21 cellular contexts compared by ENCODE assay signal in genomic region chr5:172426086-172426485, GRCh38. TPM values are rescaled to one million over a fixed set of nuclear protein-coding genes. Genes with fewer than 3 reads are reported as not detected.
DNase-seq lines count a peak whose midpoint lies in the region; TF ChIP-seq lines count a peak whose summit lies in the region.
"Had no signal": no experiment of that assay in that cellular context is flagged by ENCODE, and none has a peak within 500 bp of the region (broad histone marks: within the 10 kb centered on the region; RNA-seq: fewer than 3 reads in every experiment).

No MANE protein-coding gene starts in this region.

- no peak overlapping the region for H4K8ac ChIP-seq in mesenchymal stem cell (ENCODE audit: low read length)

- no peak overlapping the region for H3K4me3 ChIP-seq in BLaER1 treated with 17β-estradiol and CSF1 and Interleukin-3, amounts not matched to agents 10 nM and 100 nM
- no peak overlapping the region for H3K4me3 ChIP-seq in mesenchymal stem cell (ENCODE audit: insufficient read depth in 1 of 2, low read depth in 1 of 2, low read length in 2 of 2)
- peak overlapping the region in 1 of 2 donors; percentile 29 for H3K4me3 ChIP-seq in stomach smooth muscle (ENCODE audit: low read length in 2 of 2)
- no peak overlapping the region for H3K4me3 ChIP-seq in A673 (ENCODE audit: low read depth, low read length, poor library complexity, severe bottlenecking)
- no peak overlapping the region for H3K4me3 ChIP-seq in SJCRH30
- H3K4me3 ChIP-seq: mucosa of descending colon had no signal

- H3K14ac ChIP-seq in mesenchymal stem cell (ENCODE audit: low read length in 2 of 2), result peak overlapping the region in 1 of 2 experiments; percentile 11

- DNase-seq in mesenchymal stem cell (no peak), SW480 (ENCODE audit: low spot score) (no peak), A673 (ENCODE audit: low spot score) (no peak), dedifferentiated amniotic fluid mesenchymal stem cell (ENCODE audit: extremely low spot score) (no peak), SJCRH30 (no peak)
- DNase-seq: activated CD4-positive, alpha-beta T cell treated with anti-CD3 and anti-CD28 coated beads, Interleukin-2, amount 50 U/mL, for 4 hours; activated naive CD4-positive, alpha-beta T cell treated with Interleukin-2 at 50 U/mL for 16 hours; activated T-cell treated with anti-CD3 and anti-CD28 coated beads for 4 hours; CD4-positive, CD25-positive, alpha-beta regulatory T cell; DMS153; hippocampal formation; KG1; mucosa of descending colon; NCI-H2029 treated with DMSO at 0.1 percent for 48 hours; NCI-H510A treated with DMSO at 0.1 percent for 48 hours; nucleus accumbens; T-helper 1 cell had no signal

- peak overlapping the region in 1 of 2 experiments; percentile 21 for H2BK12ac ChIP-seq in mesenchymal stem cell (ENCODE audit: low read length in 2 of 2)

- no peak overlapping the region; a peak in 1 of 22 replicates for H3K9ac ChIP-seq in BLaER1 treated with 17β-estradiol and CSF1 and Interleukin-3, amounts not matched to agents 10 nM and 100 nM
- peak overlapping the region; percentile 54 for H3K9ac ChIP-seq in mesenchymal stem cell (ENCODE audit: low read length)
- H3K9ac ChIP-seq in stomach smooth muscle (ENCODE audit: low read length in 2 of 2), result peak overlapping the region; percentile 14 to 55

- 90% methylated on average over 7 of the region's 7 CpGs for WGBS in mesenchymal stem cell

- TF ChIP-seq CTCF in A673 (conservative IDR thresholded peaks at IDR 0.05; ENCODE audit: low read depth, low read length), result no peak

- BruUV-seq in A673 (replicated peaks; lab: Mats Ljungman, UMichigan), result no TSS peak

- H2BK120ac ChIP-seq in mesenchymal stem cell (ENCODE audit: low read depth, low read length), result no peak overlapping the region

- H3K4me2 ChIP-seq in BLaER1 treated with 17β-estradiol and CSF1 and Interleukin-3, amounts not matched to agents 10 nM and 100 nM, result peak overlapping the region in 10 of 11 experiments; percentile 15 to 98 (median 84); a peak in 17 of 22 replicates
- no peak overlapping the region for H3K4me2 ChIP-seq in mesenchymal stem cell (ENCODE audit: low read length, poor library complexity, severe bottlenecking)

- peaks cover 28 to 91% (median 73%) of the 10 kb centered on the region in 10 experiments for H3K4me1 ChIP-seq in BLaER1 treated with 17β-estradiol and CSF1 and Interleukin-3, amounts not matched to agents 10 nM and 100 nM
- peaks cover 11% of the 10 kb centered on the region for H3K4me1 ChIP-seq in mesenchymal stem cell (ENCODE audit: control insufficient read depth, insufficient read depth, low read depth, low read length)
- H3K4me1 ChIP-seq in stomach smooth muscle (ENCODE audit: control insufficient read depth, insufficient read depth, low read length), result peaks cover 72% of the 10 kb centered on the region
- H3K4me1 ChIP-seq in A673 (ENCODE audit: insufficient read depth, low read length, poor library complexity, severe bottlenecking), result no peaks in the 10 kb centered on the region
- H3K4me1 ChIP-seq in SJCRH30, result peaks cover 9% of the 10 kb centered on the region

- H3K27me3 ChIP-seq in BLaER1 treated with 17β-estradiol and CSF1 and Interleukin-3, amounts not matched to agents 10 nM and 100 nM, result no peaks in the 10 kb centered on the region
- H3K27me3 ChIP-seq in mesenchymal stem cell (ENCODE audit: control insufficient read depth in 1 of 2, insufficient read depth in 1 of 2, low read length in 2 of 2), result no peaks in the 10 kb centered on the region
- no peaks in the 10 kb centered on the region for H3K27me3 ChIP-seq in stomach smooth muscle (ENCODE audit: control insufficient read depth in 1 of 2, insufficient read depth in 2 of 2, low read length in 2 of 2)
- no peaks in the 10 kb centered on the region for H3K27me3 ChIP-seq in A673 (replicated peaks; ENCODE audit: insufficient read depth, low read depth, low read length, poor library complexity)
- H3K27me3 ChIP-seq in SJCRH30, result no peaks in the 10 kb centered on the region

- CTCF ChIA-PET in A673 (lab: Charles Lee), result no interaction called here

- POLR2A ChIA-PET in A673 (lab: Charles Lee; ENCODE audit: low non-redundant PET), result no interaction called here

- no peak overlapping the region for H2AFZ ChIP-seq in mesenchymal stem cell (ENCODE audit: low read depth, low read length)

- H2AK5ac ChIP-seq in mesenchymal stem cell (ENCODE audit: low read length, severe bottlenecking), result no peak overlapping the region

- H3K4ac ChIP-seq in mesenchymal stem cell (ENCODE audit: low read depth in 1 of 2, low read length in 2 of 2), result no peak overlapping the region

- no peak overlapping the region for H4K91ac ChIP-seq in mesenchymal stem cell (ENCODE audit: low read length)

- no peak overlapping the region for H3K23ac ChIP-seq in mesenchymal stem cell (ENCODE audit: low read length in 2 of 2)

- no peak overlapping the region for H2BK5ac ChIP-seq in mesenchymal stem cell (ENCODE audit: low read depth, low read length, poor library complexity, severe bottlenecking)

- no peak overlapping the region for H2BK15ac ChIP-seq in mesenchymal stem cell (ENCODE audit: low read depth, poor library complexity, severe bottlenecking)

- H3K79me1 ChIP-seq in mesenchymal stem cell (replicated peaks; ENCODE audit: low read length, poor library complexity, severe bottlenecking), result peaks cover 53% of the 10 kb centered on the region

- peak overlapping the region in 9 of 11 experiments; percentile 10 to 39 (median 17); a peak in 10 of 22 replicates for H3K27ac ChIP-seq in BLaER1 treated with 17β-estradiol and CSF1 and Interleukin-3, amounts not matched to agents 10 nM and 100 nM
- H3K27ac ChIP-seq in cingulate gyrus (ENCODE audit: low read depth, low read length) (peak overlapping the region; percentile 25), mesenchymal stem cell (ENCODE audit: low read length, poor library complexity, severe bottlenecking) (no peak overlapping the region), stomach smooth muscle (ENCODE audit: low read length) (peak overlapping the region; percentile 70), A673 (ENCODE audit: low read depth, low read length, poor library complexity, severe bottlenecking) (no peak overlapping the region), SJCRH30 (no peak overlapping the region)
- H3K27ac ChIP-seq: VCaP had no signal

- H3K18ac ChIP-seq in mesenchymal stem cell (ENCODE audit: low read depth in 1 of 2, low read length in 2 of 2), result peak overlapping the region in 1 of 2 experiments; percentile 42

- peaks cover 0 to 62% (median 16%) of the 10 kb centered on the region in 11 experiments; a peak in 13 of 22 replicates for H3K36me3 ChIP-seq in BLaER1 treated with 17β-estradiol and CSF1 and Interleukin-3, amounts not matched to agents 10 nM and 100 nM
- peaks cover 50 to 59% of the 10 kb centered on the region in 2 experiments for H3K36me3 ChIP-seq in mesenchymal stem cell (ENCODE audit: control insufficient read depth in 1 of 2, insufficient read depth in 2 of 2, low read depth in 1 of 2, low read length in 2 of 2)
- H3K36me3 ChIP-seq in stomach smooth muscle (ENCODE audit: control insufficient read depth in 2 of 2, insufficient read depth in 2 of 2, low read length in 2 of 2), result peaks cover 0 to 5% of the 10 kb centered on the region in 2 donors
- no peaks in the 10 kb centered on the region for H3K36me3 ChIP-seq in A673 (ENCODE audit: insufficient read depth, low read length, poor library complexity, severe bottlenecking)
- no peaks in the 10 kb centered on the region for H3K36me3 ChIP-seq in SJCRH30

- H4K20me1 ChIP-seq in BLaER1 treated with 17β-estradiol and CSF1 and Interleukin-3, amounts not matched to agents 10 nM and 100 nM, result peaks cover 0 to 69% (median 0%) of the 10 kb centered on the region in 11 experiments; a peak in 2 of 22 replicates

- peaks cover 0 to 17% (median 3%) of the 10 kb centered on the region in 11 experiments; a peak in 7 of 22 replicates for H3K9me3 ChIP-seq in BLaER1 treated with 17β-estradiol and CSF1 and Interleukin-3, amounts not matched to agents 10 nM and 100 nM (replicated peaks in 1 of 11)
- H3K9me3 ChIP-seq in mesenchymal stem cell (ENCODE audit: control insufficient read depth, low read length) (no peaks in the 10 kb centered on the region), stomach smooth muscle (ENCODE audit: control insufficient read depth in 2 of 2, low read length in 2 of 2) (no peaks in the 10 kb centered on the region), A673 (ENCODE audit: low read depth, low read length, poor library complexity, severe bottlenecking) (no peaks in the 10 kb centered on the region), SJCRH30 (replicated peaks) (no peaks in the 10 kb centered on the region; the same call in 1 of the 2 replicates)
- H3K9me3 ChIP-seq: mucosa of descending colon had no signal

- intact Hi-C loops in A673 (cut with micrococcal nuclease; ENCODE audit: unreplicated experiment), result no loop called here

RNA-seq across cellular contexts. Expression of gene SH3PXD2B, which starts 28.2 kb away (rescaled TPM):
- 25.7 TPM for polyA plus RNA-seq in mesenchymal stem cell (2013, experiment 1 of 2)
- polyA plus RNA-seq in mesenchymal stem cell (2013, experiment 2 of 2), result 23.0 TPM
- total RNA-seq in A673 (2021), result 28.1 and 32.1 TPM in 2 replicates
- 16.4 and 16.9 TPM in 2 replicates for total RNA-seq in SJCRH30 (2014; rRNA removed; shearing (Covaris generic))
- polyA plus RNA-seq: CD4-positive, CD25-positive, alpha-beta regulatory T cell had no signal

Comparison
In these comparisons a context has a peak if more than half of its experiments do, and no peak if none do; other contexts are left out.
1. H3K27ac ChIP-seq: peak in BLaER1 treated with 17β-estradiol and CSF1 and Interleukin-3, amounts not matched to agents 10 nM and 100 nM (9 of 11), cingulate gyrus (single experiment) and stomach smooth muscle (single experiment); none in mesenchymal stem cell (single experiment), A673 (single experiment) and SJCRH30 (single experiment).
2. H3K9ac ChIP-seq: peak in mesenchymal stem cell (single experiment) and stomach smooth muscle (2 of 2); none in BLaER1 treated with 17β-estradiol and CSF1 and Interleukin-3, amounts not matched to agents 10 nM and 100 nM (0 of 11).